ENCODE assay signal across 8 cellular contexts in the genomic region with DNA sequence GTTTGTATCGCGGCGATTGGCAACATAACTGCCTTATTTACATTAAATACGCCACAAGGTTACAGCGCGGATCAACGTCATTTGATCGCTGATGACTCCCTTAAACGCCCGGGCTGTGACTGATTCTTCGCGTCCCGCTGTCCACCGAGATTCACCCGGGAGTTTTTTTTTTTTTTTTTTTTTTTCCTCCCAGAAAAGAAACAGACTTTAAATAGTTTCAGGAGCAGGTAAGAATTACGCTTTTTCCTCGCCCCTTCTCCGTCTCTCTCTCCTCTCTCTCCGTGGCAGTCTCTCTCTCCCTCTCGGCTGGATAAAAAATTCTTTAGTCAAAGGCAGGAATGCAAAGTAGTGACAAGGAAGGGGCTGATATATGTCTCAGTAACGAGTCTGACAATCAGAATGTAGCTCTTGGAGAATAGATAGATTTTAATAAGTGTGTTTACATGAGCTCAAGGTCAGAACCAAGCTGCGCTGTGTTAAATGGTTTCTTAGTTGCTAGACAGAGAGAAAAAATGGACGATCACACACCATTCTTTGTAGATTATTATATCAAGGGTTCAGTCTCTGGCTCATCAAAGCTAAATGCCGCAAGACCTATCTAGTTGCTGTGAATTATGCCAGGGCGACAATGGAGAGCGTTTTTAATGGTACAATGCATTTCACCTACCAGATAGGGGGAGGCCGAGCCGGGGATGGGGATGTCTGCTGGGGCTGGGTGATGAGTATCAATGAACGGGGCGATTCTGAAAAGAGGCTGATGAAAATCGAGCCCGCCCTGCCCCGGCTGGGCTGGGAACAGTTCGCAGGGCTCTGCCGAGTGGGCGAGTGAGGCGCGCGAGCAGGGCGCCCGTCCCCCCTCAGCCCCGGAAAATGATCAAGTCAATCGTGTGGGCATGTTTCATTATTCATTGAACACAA.
DNase-seq lines count a peak whose midpoint lies in the region; ATAC-seq and TF ChIP-seq lines count a peak whose summit lies in the region.

No MANE protein-coding gene starts in this region.

- TF ChIP-seq EP300 in gastroesophageal sphincter (IDR thresholded peaks at IDR 0.05) = no peak

- H3K27ac ChIP-seq in IMR-90 (ENCODE audit: insufficient read depth, low read length) (no peak overlapping the region), mammary epithelial cell (ENCODE audit: insufficient read depth, low read depth, low read length) (no peak overlapping the region), gastroesophageal sphincter (peak overlapping the region in 2 of 4 donors; percentile 71 to 75)

- BruUV-seq in IMR-90 (replicated peaks; lab: Mats Ljungman, UMichigan) = no TSS peak
- BruUV-seq in mammary epithelial cell (replicated peaks; lab: Mats Ljungman, UMichigan) = no TSS peak

- no peak overlapping the region for H2AK9ac ChIP-seq in IMR-90 (replicated peaks; ENCODE audit: low read depth, low read length, poor library complexity)

- no peak overlapping the region for H4K8ac ChIP-seq in IMR-90 (ENCODE audit: low read depth in 2 of 2, low read length in 2 of 2)

- no peaks in the 10 kb centered on the region for H3K9me3 Mint-ChIP-seq in natural killer cell treated with Interleukin-12 subunit alpha and Interleukin-12 subunit beta and Interleukin-15 and Interleukin-18, amount 100 ng/mL, for 72 hours

- no peak overlapping the region for H3K18ac ChIP-seq in IMR-90 (ENCODE audit: low read depth, low read length)

- H4K5ac ChIP-seq in IMR-90 (ENCODE audit: low read depth, low read length) = no peak overlapping the region

- H3K9ac ChIP-seq in IMR-90 (ENCODE audit: low read depth, low read length) (no peak overlapping the region), mammary epithelial cell (ENCODE audit: insufficient read depth, low read length) (no peak overlapping the region)

- no peaks in the 10 kb centered on the region for H3K9me3 ChIP-seq in IMR-90 (ENCODE audit: control insufficient read depth, insufficient read depth, low read length)
- no peaks in the 10 kb centered on the region for H3K9me3 ChIP-seq in mammary epithelial cell (replicated peaks; ENCODE audit: insufficient read depth, low read length)
- H3K9me3 ChIP-seq in gastroesophageal sphincter = no peaks in the 10 kb centered on the region

- no peaks in the 10 kb centered on the region for H3K79me1 ChIP-seq in IMR-90 (ENCODE audit: low read depth in 1 of 2, low read length in 2 of 2)

- H3K4me1 ChIP-seq in IMR-90 (ENCODE audit: control insufficient read depth, insufficient read depth, low read length) (peaks cover 4% of the 10 kb centered on the region; the same call in 1 of the 2 replicates), mammary epithelial cell (ENCODE audit: insufficient read depth, low read length) (peaks cover 10% of the 10 kb centered on the region), gastroesophageal sphincter (peaks cover 0 to 51% (median 20%) of the 10 kb centered on the region in 3 donors)

- POLR2A ChIA-PET in IMR-90 (lab: Charles Lee; ENCODE audit: unreplicated experiment) = no interaction called here

- in situ Hi-C loops in IMR-90 (cut with MboI; ENCODE audit: low sequenced_read_pairs) (no loop called here), mammary epithelial cell (cut with MboI; ENCODE audit: low sequenced_read_pairs in 2 of 2) (no loop called here)

- peaks cover 52% of the 10 kb centered on the region for H3K27me3 ChIP-seq in IMR-90 (ENCODE audit: control insufficient read depth, insufficient read depth, low read length)
- H3K27me3 ChIP-seq in mammary epithelial cell (ENCODE audit: insufficient read depth, low read length) = peaks cover 47% of the 10 kb centered on the region
- peaks cover 99% of the 10 kb centered on the region for H3K27me3 ChIP-seq in gastroesophageal sphincter

- DNase-seq in AG10803 (ENCODE audit: low read depth) = peak; percentile 29
- DNase-seq in IMR-90 = no peak
- DNase-seq in mammary epithelial cell = no peak
- no peak for DNase-seq in natural killer cell treated with Interleukin-12 subunit alpha and Interleukin-12 subunit beta and Interleukin-15 and Interleukin-18, amount 100 ng/mL, for 72 hours (ENCODE audit: low spot score)
- DNase-seq in 8988T = no peak
- DNase-seq in GM19238 (ENCODE audit: insufficient read length, low spot score) = no peak

- H2BK120ac ChIP-seq in IMR-90 (ENCODE audit: low read depth, low read length) = no peak overlapping the region

- H3K56ac ChIP-seq in IMR-90 (ENCODE audit: extremely low read depth, insufficient read depth, low read length) = no peak overlapping the region

- TF ChIP-seq CTCF in AG10803 (conservative IDR thresholded peaks at IDR 0.05; ENCODE audit: low read length) (no peak), IMR-90 (conservative IDR thresholded peaks at IDR 0.05; ENCODE audit: low read depth, low read length) (no peak), mammary epithelial cell (conservative IDR thresholded peaks at IDR 0.05 in 1 of 2, IDR thresholded peaks at IDR 0.05 in 1 of 2; ENCODE audit: extremely low read depth in 1 of 2, insufficient read depth in 1 of 2, low read depth in 1 of 2, low read length in 2 of 2) (no peak), gastroesophageal sphincter (IDR thresholded peaks at IDR 0.05) (no peak)

- no peak overlapping the region for H3K4ac ChIP-seq in IMR-90 (ENCODE audit: low read depth, low read length)

- dilution Hi-C loops in IMR-90 (cut with HindIII; ENCODE audit: low sequenced_read_pairs, unreplicated experiment) (no loop called here), mammary epithelial cell (cut with HindIII; ENCODE audit: low sequenced_read_pairs) (no loop called here)

- no peak overlapping the region for H2BK20ac ChIP-seq in IMR-90 (ENCODE audit: low read depth, low read length)

- H2AK5ac ChIP-seq in IMR-90 (ENCODE audit: low read depth, low read length) = no peak overlapping the region

- intact Hi-C loops in IMR-90 (cut with micrococcal nuclease) = loop anchor here (10.0 kb wide), 2 partner anchors 280 to 420 kb away; a partner anchor contains a TSS
- intact Hi-C loops in mammary epithelial cell (cut with micrococcal nuclease) = no loop called here

- TF ChIP-seq RAD21 in IMR-90 (IDR thresholded peaks at IDR 0.05; ENCODE audit: low read length) = no peak

- no peak overlapping the region for H3K23ac ChIP-seq in IMR-90 (ENCODE audit: low read depth, low read length)

- peaks cover 46 to 60% of the 10 kb centered on the region in 2 donors for H3K27me3 Mint-ChIP-seq in natural killer cell treated with Interleukin-12 subunit alpha and Interleukin-12 subunit beta and Interleukin-15 and Interleukin-18, amount 100 ng/mL, for 72 hours

- 0% methylated on average over 2 of the region's 43 CpGs; no CpG with 5 or more reads in 1 of the 2 experiments for WGBS in IMR-90 (ENCODE audit: extremely low coverage in 2 of 2, insufficient read length in 1 of 2), 2 experiments
- 14% methylated on average over 25 of the region's 43 CpGs for WGBS in mammary epithelial cell (ENCODE audit: low coverage, missing lambda C conversion rate)
- WGBS in gastroesophageal sphincter (ENCODE audit: low coverage in 1 of 2), 2 donors = 6 to 10% methylated on average over 23 to 27 of the region's 43 CpGs

- H3K36me3 Mint-ChIP-seq in natural killer cell treated with Interleukin-12 subunit alpha and Interleukin-12 subunit beta and Interleukin-15 and Interleukin-18, amount 100 ng/mL, for 72 hours = peaks cover 11% of the 10 kb centered on the region

- TF ChIP-seq POLR2A in IMR-90 (IDR thresholded peaks at IDR 0.05; ENCODE audit: low read depth, low read length) (no peak), gastroesophageal sphincter (IDR thresholded peaks at IDR 0.05) (no peak)

- peak overlapping the region; percentile 34 for H2AFZ ChIP-seq in IMR-90 (replicated peaks; ENCODE audit: low read length, poor library complexity)
- no peak overlapping the region for H2AFZ ChIP-seq in mammary epithelial cell (ENCODE audit: low read depth, low read length)

- H4K20me1 ChIP-seq in IMR-90 (ENCODE audit: insufficient read depth, low read length) = no peaks in the 10 kb centered on the region
- H4K20me1 ChIP-seq in mammary epithelial cell (ENCODE audit: insufficient read depth, low read length) = no peaks in the 10 kb centered on the region

- peak overlapping the region; percentile 74 for H3K4me3 ChIP-seq in AG10803 (ENCODE audit: low read length)
- H3K4me3 ChIP-seq in IMR-90 (ENCODE audit: insufficient read depth, low read depth, low read length) = no peak overlapping the region; the same call in 1 of the 2 replicates
- no peak overlapping the region for H3K4me3 ChIP-seq in mammary epithelial cell (replicated peaks in 1 of 3; ENCODE audit: insufficient read depth in 1 of 3, low read depth in 2 of 3, low read length in 3 of 3)
- H3K4me3 ChIP-seq in gastroesophageal sphincter = peak overlapping the region in 1 of 2 donors; percentile 74

- H2BK15ac ChIP-seq in IMR-90 (ENCODE audit: low read depth, low read length) = no peak overlapping the region

- H3K27ac Mint-ChIP-seq in natural killer cell treated with Interleukin-12 subunit alpha and Interleukin-12 subunit beta and Interleukin-15 and Interleukin-18, amount 100 ng/mL, for 72 hours = no peak overlapping the region

- H3K4me2 ChIP-seq in IMR-90 (ENCODE audit: low read depth, low read length) = peak overlapping the region; percentile 83
- H3K4me2 ChIP-seq in mammary epithelial cell (ENCODE audit: insufficient read depth, low read depth, low read length) = peak overlapping the region; percentile 16

- ATAC-seq in IMR-90 (ENCODE audit: low read depth) (no peak), gastroesophageal sphincter (no peak), GM18909 (IDR thresholded peaks at IDR 0.05; ENCODE audit: poor library complexity, unreplicated experiment) (no peak)
- no peak for ATAC-seq in natural killer cell treated with Interleukin-12 subunit alpha and Interleukin-12 subunit beta and Interleukin-15 and Interleukin-18, amount 100 ng/mL, for 72 hours

- H3K9me1 ChIP-seq in IMR-90 (ENCODE audit: insufficient read depth, low read length) = no peaks in the 10 kb centered on the region

- peaks cover 19 to 22% of the 10 kb centered on the region in 2 donors for H3K4me1 Mint-ChIP-seq in natural killer cell treated with Interleukin-12 subunit alpha and Interleukin-12 subunit beta and Interleukin-15 and Interleukin-18, amount 100 ng/mL, for 72 hours (ENCODE audit: low read depth in 2 of 2)

- CTCF ChIA-PET in IMR-90 (lab: Yijun Ruan, JAX) = no interaction called here
- CTCF ChIA-PET in mammary epithelial cell (lab: Charles Lee; ENCODE audit: low non-redundant PET) = no interaction called here

- peak overlapping the region; percentile 52 for H3K4me3 Mint-ChIP-seq in natural killer cell treated with Interleukin-12 subunit alpha and Interleukin-12 subunit beta and Interleukin-15 and Interleukin-18, amount 100 ng/mL, for 72 hours

- H3K36me3 ChIP-seq in IMR-90 (ENCODE audit: control insufficient read depth, insufficient read depth, low read length) (no peaks in the 10 kb centered on the region), mammary epithelial cell (ENCODE audit: insufficient read depth, low read length) (no peaks in the 10 kb centered on the region), gastroesophageal sphincter (no peaks in the 10 kb centered on the region)

- no peak overlapping the region for H4K91ac ChIP-seq in IMR-90 (ENCODE audit: insufficient read depth, low read depth, low read length)

- no peak overlapping the region for H3K14ac ChIP-seq in IMR-90 (replicated peaks; ENCODE audit: low read depth, low read length)

- no peaks in the 10 kb centered on the region for H3K79me2 ChIP-seq in mammary epithelial cell (ENCODE audit: insufficient read depth, low read length)

- no peak overlapping the region for H2BK5ac ChIP-seq in IMR-90 (ENCODE audit: low read depth, low read length, poor library complexity, severe bottlenecking)
